Comparison of ENCODE assay signal across 8 cellular contexts in the genomic region with DNA sequence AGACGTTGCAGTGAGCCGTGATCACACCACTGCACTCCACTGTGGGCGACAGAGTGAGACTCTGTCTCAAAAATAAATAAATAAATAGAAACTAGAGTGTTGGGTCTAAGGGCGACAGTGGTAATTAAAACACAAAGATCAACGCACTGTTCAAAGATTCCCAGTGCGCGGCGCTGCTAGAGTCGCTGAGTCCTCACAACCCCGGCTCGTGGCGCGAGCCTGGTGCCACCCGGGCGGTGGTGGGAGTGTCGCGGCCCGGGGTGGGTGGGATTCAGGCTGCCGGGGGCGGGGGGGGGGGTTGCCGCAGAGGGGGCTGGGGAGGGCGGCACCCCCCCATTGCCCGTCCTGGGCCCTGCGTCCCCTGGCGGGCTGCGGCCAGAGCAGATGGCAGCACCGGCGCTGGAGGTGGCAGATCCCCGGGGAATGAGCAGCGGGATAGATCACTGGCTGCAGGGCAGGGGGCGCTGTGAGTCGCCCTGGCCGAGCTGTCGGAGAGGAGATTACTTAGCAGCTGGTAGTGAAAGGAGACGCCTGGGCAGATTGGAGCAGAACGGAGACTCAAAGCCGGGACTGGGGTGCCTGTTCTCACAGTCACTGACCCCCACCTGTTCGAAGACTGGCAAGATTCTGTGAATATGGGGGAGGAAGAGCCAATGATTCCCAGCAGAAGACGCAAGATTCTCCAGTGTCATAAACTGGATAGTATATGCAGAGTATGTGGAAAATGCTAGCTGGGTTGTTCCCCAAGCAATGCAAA.
DNase-seq lines count a peak whose midpoint lies in the region; ATAC-seq lines count a peak whose summit lies in the region.

No MANE protein-coding gene starts in this region.

- DNase-seq in Ammon's horn (ENCODE audit: low spot score) (peak; percentile 85), UCSD-AML1 (lab: John Stamatoyannopoulos, UW; ENCODE audit: unreplicated experiment) (peak; percentile 70), iris pigment epithelial cell (ENCODE audit: low read depth) (peak; percentile 56)
- peak; percentile 12 for DNase-seq in central memory CD4-positive, alpha-beta T cell
- peak; percentile 49 for DNase-seq in stimulated activated CD4-positive, alpha-beta T cell treated with anti-CD3 and anti-CD28 coated beads, Interleukin-12 subunit alpha, Interleukin-12 subunit beta, amount 100 ng/mL, for 4 hours

- peak; percentile 38 for ATAC-seq in HG02798 (IDR thresholded peaks at IDR 0.05; ENCODE audit: poor library complexity, unreplicated experiment)
- ATAC-seq in GM18502 (IDR thresholded peaks at IDR 0.05; ENCODE audit: poor library complexity, unreplicated experiment) = no peak
- no peak for ATAC-seq in GM21825 (IDR thresholded peaks at IDR 0.05; ENCODE audit: unreplicated experiment)

Comparison
In these comparisons a context has a peak if more than half of its experiments do, and no peak if none do; other contexts are left out.
1. DNase-seq: peak in every context shown above with its lines; median percentile 85 in Ammon's horn; 70 in UCSD-AML1; 56 in iris pigment epithelial cell; 49 in stimulated activated CD4-positive, alpha-beta T cell treated with anti-CD3 and anti-CD28 coated beads, Interleukin-12 subunit alpha, Interleukin-12 subunit beta, amount 100 ng/mL, for 4 hours; 12 in central memory CD4-positive, alpha-beta T cell.